Comparison of ENCODE assay signal across 1 cellular context in genomic region chr7:157271991-157272324, GRCh38.
TF ChIP-seq lines count a peak whose summit lies in the region.

No MANE protein-coding gene starts in this region.

TF ChIP-seq in HepG2, 621 proteins besides CTCF, POLR2A, EP300 and RAD21 (continued from another document and continues in another):
- peak; percentile 50 for TF ChIP-seq ARID5B (CRISPR knock-in tag; IDR thresholded peaks at IDR 0.05)
- no peak for TF ChIP-seq SP140L (CRISPR knock-in tag; IDR thresholded peaks at IDR 0.05; ENCODE audit: borderline replicate concordance)
- no peak for TF ChIP-seq USF2 (IDR thresholded peaks at IDR 0.05; ENCODE audit: low read depth, low read length)
- TF ChIP-seq USF2 (CRISPR knock-in tag; IDR thresholded peaks at IDR 0.05; ENCODE audit: borderline replicate concordance) = peak; percentile 19; the same call in 1 of the 2 replicates
- TF ChIP-seq LBX2 (CRISPR knock-in tag; IDR thresholded peaks at IDR 0.05; ENCODE audit: borderline replicate concordance) = no peak
- peak; percentile 72; the same call in 1 of the 2 replicates for TF ChIP-seq PRDM10 (CRISPR knock-in tag; IDR thresholded peaks at IDR 0.05; ENCODE audit: low read depth)
- TF ChIP-seq KMT2A (CRISPR knock-in tag; IDR thresholded peaks at IDR 0.05) = 0 out of 2 replicates have a peak, but pooled peaks have one; percentile 5
- TF ChIP-seq ARNTL (CRISPR knock-in tag; IDR thresholded peaks at IDR 0.05) = 0 out of 2 replicates have a peak, but pooled peaks have one; percentile 26
- TF ChIP-seq IKZF1 (IDR thresholded peaks at IDR 0.05) = no peak
- TF ChIP-seq RFX5 (IDR thresholded peaks at IDR 0.05; ENCODE audit: low read depth, low read length) = no peak
- peak; percentile 36; the same call in 1 of the 2 replicates for TF ChIP-seq HMG20A (CRISPR knock-in tag; IDR thresholded peaks at IDR 0.05; ENCODE audit: borderline replicate concordance)
- TF ChIP-seq ZFX (CRISPR knock-in tag; IDR thresholded peaks at IDR 0.05; ENCODE audit: low read depth) = peak; percentile 20; the same call in 1 of the 2 replicates
- no peak for TF ChIP-seq SOX13 (IDR thresholded peaks at IDR 0.05)
- peak in 1 of 2 experiments; percentile 36; a peak in 1 of 4 replicates for TF ChIP-seq SOX13 (CRISPR knock-in tag; conservative IDR thresholded peaks at IDR 0.05 in 1 of 2, IDR thresholded peaks at IDR 0.05 in 1 of 2)
- TF ChIP-seq BCL6 (CRISPR knock-in tag; IDR thresholded peaks at IDR 0.05) = peak; percentile 44; the same call in 1 of the 2 replicates
- TF ChIP-seq SALL1 (CRISPR knock-in tag; IDR thresholded peaks at IDR 0.05) = peak; percentile 64
- TF ChIP-seq HMGXB3 (CRISPR knock-in tag; IDR thresholded peaks at IDR 0.05; ENCODE audit: borderline replicate concordance) = peak; percentile 34; the same call in 1 of the 2 replicates
- TF ChIP-seq IKZF5 (CRISPR knock-in tag; IDR thresholded peaks at IDR 0.05) = peak; percentile 73; the same call in 1 of the 2 replicates
- no peak for TF ChIP-seq ZNF740 (CRISPR knock-in tag; IDR thresholded peaks at IDR 0.05)
- no peak for TF ChIP-seq SOX6 (IDR thresholded peaks at IDR 0.05)
- peak; percentile 53 for TF ChIP-seq SOX6 (CRISPR knock-in tag; IDR thresholded peaks at IDR 0.05)
- peak; percentile 17; the same call in 1 of the 2 replicates for TF ChIP-seq ELF1 (CRISPR knock-in tag; IDR thresholded peaks at IDR 0.05)
- no peak for TF ChIP-seq ZKSCAN1 (IDR thresholded peaks at IDR 0.05; ENCODE audit: low read length)
- no peak for TF ChIP-seq MEIS1 (CRISPR knock-in tag; IDR thresholded peaks at IDR 0.05; ENCODE audit: borderline replicate concordance)
- peak; percentile 81 for TF ChIP-seq GATAD2A (CRISPR knock-in tag; IDR thresholded peaks at IDR 0.05)
- 0 out of 2 replicates have a peak, but pooled peaks have one; percentile 42 for TF ChIP-seq ZNF501 (CRISPR knock-in tag; IDR thresholded peaks at IDR 0.05)
- no peak for TF ChIP-seq ZNF503 (CRISPR knock-in tag; IDR thresholded peaks at IDR 0.05)
- peak; percentile 56; the same call in 1 of the 2 replicates for TF ChIP-seq KDM2A (CRISPR knock-in tag; IDR thresholded peaks at IDR 0.05; ENCODE audit: borderline replicate concordance, low read depth)
- TF ChIP-seq HDAC2 (CRISPR knock-in tag; IDR thresholded peaks at IDR 0.05) = peak; percentile 56; the same call in 1 of the 2 replicates
- TF ChIP-seq FOXP1 (IDR thresholded peaks at IDR 0.05) = no peak
- peak; percentile 48; the same call in 1 of the 2 replicates for TF ChIP-seq FOXP1 (CRISPR knock-in tag; IDR thresholded peaks at IDR 0.05)
- no peak for TF ChIP-seq MZF1 (CRISPR knock-in tag; IDR thresholded peaks at IDR 0.05; ENCODE audit: borderline replicate concordance)
- TF ChIP-seq MED1 (CRISPR knock-in tag; IDR thresholded peaks at IDR 0.05) = peak; percentile 35; the same call in 1 of the 2 replicates
- TF ChIP-seq PITX1 (CRISPR knock-in tag; IDR thresholded peaks at IDR 0.05) = no peak
- 0 out of 2 replicates have a peak, but pooled peaks have one; percentile 36 for TF ChIP-seq MYC (CRISPR knock-in tag; IDR thresholded peaks at IDR 0.05; ENCODE audit: borderline replicate concordance)
- 0 out of 2 replicates have a peak, but pooled peaks have one; percentile 33 for TF ChIP-seq TFE3 (CRISPR knock-in tag; IDR thresholded peaks at IDR 0.05)
- TF ChIP-seq ZNF775 (CRISPR knock-in tag; IDR thresholded peaks at IDR 0.05; ENCODE audit: borderline replicate concordance) = no peak
- TF ChIP-seq ZNF367 (CRISPR knock-in tag; IDR thresholded peaks at IDR 0.05; ENCODE audit: borderline replicate concordance) = no peak
